1 cellular context compared by ENCODE assay signal in genomic region chr1:110155878-110156522, GRCh38.
TF ChIP-seq lines count a peak whose summit lies in the region.

No MANE protein-coding gene starts in this region.

TF ChIP-seq in HepG2, 621 proteins besides CTCF, POLR2A, EP300 and RAD21 (continued from another document and continues in another):
- TF ChIP-seq DBP (CRISPR knock-in tag; IDR thresholded peaks at IDR 0.05; ENCODE audit: not compliant biosample characterization) (no peak), FOXA1 (IDR thresholded peaks at IDR 0.05) (no peak), FOXA1 (CRISPR knock-in tag; IDR thresholded peaks at IDR 0.05) (no peak), GMEB1 (CRISPR knock-in tag; IDR thresholded peaks at IDR 0.05; ENCODE audit: borderline replicate concordance) (no peak), HOMEZ (CRISPR knock-in tag; IDR thresholded peaks at IDR 0.05; ENCODE audit: low read depth) (no peak), ZNF639 (CRISPR knock-in tag; conservative IDR thresholded peaks at IDR 0.05) (no peak), ZNF687 (CRISPR knock-in tag; IDR thresholded peaks at IDR 0.05) (no peak), HMGXB4 (CRISPR knock-in tag; IDR thresholded peaks at IDR 0.05; ENCODE audit: borderline replicate concordance in 1 of 2, low read depth in 1 of 2) (no peak), ZNF652 (CRISPR knock-in tag; IDR thresholded peaks at IDR 0.05; ENCODE audit: borderline replicate concordance, low read depth) (no peak), ZNF432 (CRISPR knock-in tag; IDR thresholded peaks at IDR 0.05; ENCODE audit: borderline replicate concordance) (no peak), ZNF451 (CRISPR knock-in tag; IDR thresholded peaks at IDR 0.05) (no peak), SP1 (IDR thresholded peaks at IDR 0.05) (no peak), SP1 (CRISPR knock-in tag; IDR thresholded peaks at IDR 0.05) (no peak), SP4 (CRISPR knock-in tag; IDR thresholded peaks at IDR 0.05) (no peak), ZNF770 (CRISPR knock-in tag; IDR thresholded peaks at IDR 0.05) (no peak), ZGPAT (CRISPR knock-in tag; IDR thresholded peaks at IDR 0.05) (no peak), ZNF850 (CRISPR knock-in tag; conservative IDR thresholded peaks at IDR 0.05) (no peak), CAMTA2 (CRISPR knock-in tag; IDR thresholded peaks at IDR 0.05; ENCODE audit: borderline replicate concordance) (0 out of 2 replicates have a peak, but pooled peaks have one; percentile 58), ZNF484 (CRISPR knock-in tag; IDR thresholded peaks at IDR 0.05; ENCODE audit: borderline replicate concordance, low read depth) (no peak), HNRNPUL1 (IDR thresholded peaks at IDR 0.05; ENCODE audit: low read depth, low read length) (no peak), BHLHE40 (IDR thresholded peaks at IDR 0.05; ENCODE audit: low read length) (no peak), ZEB1 (IDR thresholded peaks at IDR 0.05; ENCODE audit: insufficient replicate concordance, low read depth) (no peak), NCOA1 (CRISPR knock-in tag; IDR thresholded peaks at IDR 0.05) (no peak), ZNF558 (CRISPR knock-in tag; IDR thresholded peaks at IDR 0.05; ENCODE audit: borderline replicate concordance) (peak; percentile 28; the same call in 1 of the 2 replicates), ZNF550 (CRISPR knock-in tag; IDR thresholded peaks at IDR 0.05; ENCODE audit: borderline replicate concordance) (no peak), NR2F2 (IDR thresholded peaks at IDR 0.05; ENCODE audit: borderline replicate concordance, low read depth) (no peak), PHF20 (CRISPR knock-in tag; IDR thresholded peaks at IDR 0.05) (no peak), ZNF589 (CRISPR knock-in tag; conservative IDR thresholded peaks at IDR 0.05) (no peak), ZNF746 (CRISPR knock-in tag; IDR thresholded peaks at IDR 0.05) (no peak), THAP7 (CRISPR knock-in tag; IDR thresholded peaks at IDR 0.05) (no peak), ZNF24 (IDR thresholded peaks at IDR 0.05) (no peak), ZNF879 (CRISPR knock-in tag; IDR thresholded peaks at IDR 0.05) (no peak), MAFK (conservative IDR thresholded peaks at IDR 0.05 in 1 of 2, IDR thresholded peaks at IDR 0.05 in 1 of 2; ENCODE audit: low read length in 2 of 2) (no peak), ZKSCAN1 (IDR thresholded peaks at IDR 0.05; ENCODE audit: low read length) (no peak), CBX5 (CRISPR knock-in tag; IDR thresholded peaks at IDR 0.05; ENCODE audit: borderline replicate concordance) (no peak), FOXP1 (IDR thresholded peaks at IDR 0.05) (no peak), FOXP1 (CRISPR knock-in tag; IDR thresholded peaks at IDR 0.05) (no peak), ZBTB20 (CRISPR knock-in tag; IDR thresholded peaks at IDR 0.05; ENCODE audit: borderline replicate concordance, low read depth) (peak; percentile 73; the same call in 1 of the 2 replicates), BATF2 (CRISPR knock-in tag; IDR thresholded peaks at IDR 0.05) (no peak), ZNF703 (CRISPR knock-in tag; IDR thresholded peaks at IDR 0.05; ENCODE audit: borderline replicate concordance) (no peak), KLF15 (CRISPR knock-in tag; IDR thresholded peaks at IDR 0.05; ENCODE audit: borderline replicate concordance) (no peak), SIN3A (IDR thresholded peaks at IDR 0.05; ENCODE audit: borderline replicate concordance, low read depth, low read length) (no peak), FOXO4 (CRISPR knock-in tag; conservative IDR thresholded peaks at IDR 0.05) (no peak), RBFOX2 (IDR thresholded peaks at IDR 0.05; ENCODE audit: low read depth, low read length) (no peak)
